Comparison of ENCODE assay signal across 15 cellular contexts in genomic region chr4:27861802-27862201, GRCh38.
DNase-seq lines count a peak whose midpoint lies in the region; ATAC-seq, FAIRE-seq and TF ChIP-seq lines count a peak whose summit lies in the region.
"Had no signal": no experiment of that assay in that cellular context is flagged by ENCODE, and none has a peak within 500 bp of the region (broad histone marks: within the 10 kb centered on the region; RNA-seq: fewer than 3 reads in every experiment).

No MANE protein-coding gene starts in this region.

- no peak overlapping the region for H3K4me3 Mint-ChIP-seq in endothelial cell (ENCODE audit: unreplicated experiment)

- no peak for FAIRE-seq in frontal cortex (lab: Jason Lieb, UNC)

- 76 to 80% methylated on average over 5 of the region's 5 CpGs for WGBS in sigmoid colon, 2 donors

- H3K9me3 ChIP-seq in MM.1S (replicated peaks; ENCODE audit: insufficient read depth, low read length) (no peaks in the 10 kb centered on the region), sigmoid colon (no peaks in the 10 kb centered on the region)
- H3K9me3 ChIP-seq: colonic mucosa, neutrophil had no signal

- H3K9ac ChIP-seq in MM.1S (ENCODE audit: low read length) = peak overlapping the region; percentile 3; the same call in 1 of the 2 replicates

- H3K27me3 Mint-ChIP-seq in endothelial cell (ENCODE audit: unreplicated experiment) = no peaks in the 10 kb centered on the region

- no peaks in the 10 kb centered on the region for H3K36me3 Mint-ChIP-seq in endothelial cell (ENCODE audit: low read depth, unreplicated experiment)

- no peaks in the 10 kb centered on the region for H3K79me2 ChIP-seq in MM.1S (ENCODE audit: low read length)

- TF ChIP-seq CTCF in MM.1S (IDR thresholded peaks at IDR 0.05; ENCODE audit: low read length) (no peak), foreskin keratinocyte (conservative IDR thresholded peaks at IDR 0.05) (no peak), endothelial cell (IDR thresholded peaks at IDR 0.05; ENCODE audit: unreplicated experiment) (no peak), sigmoid colon (IDR thresholded peaks at IDR 0.05) (no peak)

- H4K20me1 ChIP-seq in MM.1S (ENCODE audit: insufficient read depth, low read length) = no peaks in the 10 kb centered on the region

- ATAC-seq in GM18498 (IDR thresholded peaks at IDR 0.05; ENCODE audit: unreplicated experiment) (peak; percentile 75), HG02623 (IDR thresholded peaks at IDR 0.05; ENCODE audit: unreplicated experiment) (peak; percentile 72), foreskin keratinocyte (no peak), HG03135 (IDR thresholded peaks at IDR 0.05; ENCODE audit: unreplicated experiment) (no peak)

- peak overlapping the region; percentile 35 for H3K4me3 ChIP-seq in MM.1S (ENCODE audit: low read length)
- no peak overlapping the region for H3K4me3 ChIP-seq in sigmoid colon
- H3K4me3 ChIP-seq: colonic mucosa had no signal

- DNase-seq in MM.1S (peak; percentile 80), foreskin keratinocyte (peak; percentile 22 to 51), frontal cortex (ENCODE audit: low spot score in 2 of 2) (no peak), endothelial cell (ENCODE audit: low spot score) (no peak), sigmoid colon (no peak)
- DNase-seq: activated CD4-positive, alpha-beta T cell treated with anti-CD3 and anti-CD28 coated beads, Interleukin-2, amount 50 U/mL, for 4 hours; activated gamma-delta T cell treated with Interleukin-2 at 50 U/mL for 16 hours; AML-193; colonic mucosa; NCI-H2029; stimulated activated CD4-positive, alpha-beta T cell treated with anti-CD3 and anti-CD28 coated beads, Interleukin-12 subunit alpha, Interleukin-12 subunit beta, amount 100 ng/mL, for 4 hours had no signal

- H3K4me1 ChIP-seq in MM.1S (ENCODE audit: low read length) = no peaks in the 10 kb centered on the region
- H3K4me1 ChIP-seq in foreskin keratinocyte = no peaks in the 10 kb centered on the region
- H3K4me1 ChIP-seq in sigmoid colon = no peaks in the 10 kb centered on the region
- H3K4me1 ChIP-seq: colonic mucosa had no signal

- H3K9me3 Mint-ChIP-seq in endothelial cell (ENCODE audit: unreplicated experiment) = no peaks in the 10 kb centered on the region

- no peak overlapping the region for H3K27ac Mint-ChIP-seq in endothelial cell (ENCODE audit: unreplicated experiment)

- intact Hi-C loops in sigmoid colon (cut with DNase I) = no loop called here

- H3F3A ChIP-seq in MM.1S (ENCODE audit: insufficient read depth, low read length) = 0 out of 2 replicates have a peak, but pooled peaks cover 3% of the 10 kb centered on the region

- H3K4me2 ChIP-seq in MM.1S (ENCODE audit: low read depth, low read length) = peak overlapping the region; percentile 49

- TF ChIP-seq EP300 in sigmoid colon (IDR thresholded peaks at IDR 0.05) = no peak

- no peaks in the 10 kb centered on the region for H3K9me2 ChIP-seq in MM.1S (replicated peaks; ENCODE audit: insufficient read depth, low read length)

- H3K27me3 ChIP-seq in MM.1S (replicated peaks; ENCODE audit: insufficient read depth, low read length) (no peaks in the 10 kb centered on the region), foreskin keratinocyte (no peaks in the 10 kb centered on the region), sigmoid colon (no peaks in the 10 kb centered on the region)
- H3K27me3 ChIP-seq: colonic mucosa, neutrophil had no signal

- no peaks in the 10 kb centered on the region for H3K36me3 ChIP-seq in MM.1S (replicated peaks; ENCODE audit: insufficient read depth, low read length)
- H3K36me3 ChIP-seq in sigmoid colon = no peaks in the 10 kb centered on the region
- H3K36me3 ChIP-seq: colonic mucosa, neutrophil had no signal

- TF ChIP-seq POLR2A in sigmoid colon (IDR thresholded peaks at IDR 0.05) = no peak

- H3K27ac ChIP-seq in MM.1S (ENCODE audit: low read length) (peak overlapping the region; percentile 16; the same call in 1 of the 2 replicates), foreskin keratinocyte (no peak overlapping the region), sigmoid colon (no peak overlapping the region)
- H3K27ac ChIP-seq: colonic mucosa, neutrophil had no signal

- no peaks in the 10 kb centered on the region for H3K4me1 Mint-ChIP-seq in endothelial cell (ENCODE audit: unreplicated experiment)

- peak overlapping the region; percentile 34 for H2AFZ ChIP-seq in MM.1S (ENCODE audit: low read length)

Comparison
In these comparisons a context has a peak if more than half of its experiments do, and no peak if none do; other contexts are left out.
1. ATAC-seq: peak in GM18498 (single experiment) and HG02623 (single experiment); none in foreskin keratinocyte (single experiment) and HG03135 (single experiment).
2. DNase-seq: peak in MM.1S (single experiment) and foreskin keratinocyte (2 of 2); none in frontal cortex (0 of 2), endothelial cell (single experiment) and sigmoid colon (single experiment).